Comparison of ENCODE assay signal across 21 cellular contexts in the genomic region with DNA sequence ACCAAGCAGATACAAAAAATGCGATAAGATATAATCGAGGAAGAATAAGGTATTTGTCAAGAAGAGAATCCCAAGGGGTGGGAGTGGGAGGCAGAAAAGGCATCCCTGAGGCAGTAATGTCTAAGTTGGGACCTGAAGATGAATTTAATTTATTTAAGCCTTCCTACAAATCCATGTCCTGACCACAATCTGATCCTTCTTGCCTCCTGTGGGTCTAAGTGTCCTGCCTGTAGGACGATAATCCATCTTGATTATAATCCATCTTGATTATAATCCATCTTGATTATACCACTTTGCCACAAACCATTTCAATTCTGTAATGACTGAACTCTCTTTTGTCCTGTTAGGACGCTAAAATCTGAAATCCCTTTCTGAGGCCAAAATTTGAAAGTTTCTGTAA.
"Had no signal": no experiment of that assay in that cellular context is flagged by ENCODE, and none has a peak within 500 bp of the region (broad histone marks: within the 10 kb centered on the region; RNA-seq: fewer than 3 reads in every experiment).

No MANE protein-coding gene starts in this region.

- H3K4me1 Mint-ChIP-seq: immature natural killer cell; naive thymus-derived CD4-positive, alpha-beta T cell had no signal

- H3K4me3 ChIP-seq: coronary artery, dorsolateral prefrontal cortex, esophagus muscularis mucosa, gastroesophageal sphincter, heart left ventricle, hepatocyte, left lung, lower lobe of right lung had no signal

- H3K9me3 ChIP-seq: esophagus muscularis mucosa, gastroesophageal sphincter, heart left ventricle, left lung, lower lobe of right lung had no signal

- H3K27ac Mint-ChIP-seq: immature natural killer cell; naive thymus-derived CD4-positive, alpha-beta T cell had no signal

- H3K27me3 ChIP-seq: dorsolateral prefrontal cortex, esophagus muscularis mucosa, gastroesophageal sphincter, heart left ventricle, hepatocyte, left lung had no signal

- H3K36me3 ChIP-seq: esophagus muscularis mucosa, gastroesophageal sphincter, heart left ventricle, left lung, lower lobe of right lung had no signal

- DNase-seq: dermis blood vessel endothelial cell; dorsolateral prefrontal cortex; effector CD4-positive, alpha-beta T cell; effector memory CD4-positive, alpha-beta T cell; foreskin keratinocyte; heart left ventricle; hypothalamus; immature natural killer cell; islet precursor cell; kidney; kidney glomerular epithelial cell; left lung; left ventricle myocardium superior; lower lobe of right lung; mesenchymal stem cell; midbrain; naive thymus-derived CD4-positive, alpha-beta T cell had no signal

- H3K27ac ChIP-seq: coronary artery, dorsolateral prefrontal cortex, esophagus muscularis mucosa, foreskin keratinocyte, gastroesophageal sphincter, heart left ventricle, hepatocyte, left lung, lower lobe of right lung had no signal

- H3K36me3 Mint-ChIP-seq: immature natural killer cell; naive thymus-derived CD4-positive, alpha-beta T cell had no signal

- ATAC-seq: foreskin keratinocyte; gastroesophageal sphincter; heart left ventricle; left lung; left ventricle myocardium superior; lower lobe of right lung; naive thymus-derived CD4-positive, alpha-beta T cell had no signal

- H3K4me3 Mint-ChIP-seq: immature natural killer cell; naive thymus-derived CD4-positive, alpha-beta T cell had no signal
